14 cellular contexts compared by ENCODE assay signal in genomic region chr5:138349842-138350635, GRCh38. TPM values are rescaled to one million over a fixed set of nuclear protein-coding genes. Genes with fewer than 3 reads are reported as not detected.
DNase-seq lines count a peak whose midpoint lies in the region; ATAC-seq and TF ChIP-seq lines count a peak whose summit lies in the region.
"Had no signal": no experiment of that assay in that cellular context is flagged by ENCODE, and none has a peak within 500 bp of the region (broad histone marks: within the 10 kb centered on the region; RNA-seq: fewer than 3 reads in every experiment).

No MANE protein-coding gene starts in this region.

- POLR2A ChIA-PET in CD4-positive, alpha-beta memory T cell (lab: Charles Lee; ENCODE audit: partially characterized antibody): interaction anchor here (8.0 kb wide), 1 partner anchor 10 kb away, joined by 261 read pairs; the partner anchor contains the start of gene FAM53C

- H3K9me3 ChIP-seq in CD4-positive, alpha-beta memory T cell (ENCODE audit: control insufficient read depth in 1 of 2, low read length in 2 of 2): peaks cover 0 to 7% of the 10 kb centered on the region in 2 donors
- H3K9me3 ChIP-seq: colonic mucosa, pancreas had no signal

- H3K36me3 Mint-ChIP-seq in CD4-positive, alpha-beta memory T cell: peaks cover 19 to 44% of the 10 kb centered on the region in 2 donors
- peaks cover 39% of the 10 kb centered on the region for H3K36me3 Mint-ChIP-seq in endothelial cell (ENCODE audit: low read depth, unreplicated experiment)
- H3K36me3 Mint-ChIP-seq in neural crest cell (ENCODE audit: low read depth): peaks cover 33% of the 10 kb centered on the region

- TF ChIP-seq CTCF in endothelial cell (IDR thresholded peaks at IDR 0.05; ENCODE audit: unreplicated experiment): no peak
- no peak for TF ChIP-seq CTCF in neural crest cell (conservative IDR thresholded peaks at IDR 0.05)

- peaks cover 20 to 34% (median 28%) of the 10 kb centered on the region in 4 donors for H3K4me1 Mint-ChIP-seq in CD4-positive, alpha-beta memory T cell
- H3K4me1 Mint-ChIP-seq in endothelial cell (ENCODE audit: unreplicated experiment): peaks cover 17% of the 10 kb centered on the region
- H3K4me1 Mint-ChIP-seq in neural crest cell: peaks cover 16% of the 10 kb centered on the region

- H3K4me3 Mint-ChIP-seq in CD4-positive, alpha-beta memory T cell: peak overlapping the region in 2 of 8 donors; percentile 37 to 63
- H3K4me3 Mint-ChIP-seq in endothelial cell (ENCODE audit: unreplicated experiment) (peak overlapping the region; percentile 60), neural crest cell (peak overlapping the region; percentile 88)
- H3K4me3 Mint-ChIP-seq: stimulated activated memory B cell treated with anti-CD40 and anti-IgM and Interleukin-4, amounts not matched to agents 10 μg/mL and 1 μg/mL and 100 μg/mL, for 72 hours had no signal

- intact Hi-C loops in CD4-positive, alpha-beta memory T cell (cut with micrococcal nuclease): loop anchor here (1.0 to 10.0 kb wide), 3 partner anchors 11 to 318 kb away; partner anchors contain the start of gene FAM13B

- no peak for DNase-seq in CD4-positive, alpha-beta memory T cell
- DNase-seq in M059J (ENCODE audit: low read depth): peak; percentile 13
- no peak for DNase-seq in endothelial cell (ENCODE audit: low spot score)
- no peak for DNase-seq in neural crest cell (ENCODE audit: low read depth, low spot score)
- DNase-seq: colonic mucosa, NCI-H1105, NCI-H526 treated with DMSO at 0.1 percent for 48 hours, pancreas, WERI-Rb-1 had no signal

- CTCF ChIA-PET in CD4-positive, alpha-beta memory T cell (lab: Charles Lee; ENCODE audit: partially characterized antibody): interaction anchor here (1.3 to 9.2 kb wide), 2 partner anchors 12 to 165 kb away, joined by 3 to 314 read pairs; partner anchors contain the start of genes CDC25C and FAM53C

- no peak overlapping the region for H3K27ac ChIP-seq in CD4-positive, alpha-beta memory T cell (ENCODE audit: low read depth, low read length)
- H3K27ac ChIP-seq: colonic mucosa, pancreas, WERI-Rb-1 had no signal

- no peak for ATAC-seq in HG03442 (IDR thresholded peaks at IDR 0.05; ENCODE audit: unreplicated experiment)
- ATAC-seq in GM19397 (IDR thresholded peaks at IDR 0.05; ENCODE audit: unreplicated experiment): no peak
- no peak for ATAC-seq in HG03354 (IDR thresholded peaks at IDR 0.05; ENCODE audit: poor library complexity, severe bottlenecking, unreplicated experiment)
- ATAC-seq in GM18519 (IDR thresholded peaks at IDR 0.05; ENCODE audit: low FRiP score, unreplicated experiment): no peak
- ATAC-seq: pancreas; stimulated activated memory B cell treated with anti-CD40 and anti-IgM and Interleukin-4, amounts not matched to agents 10 μg/mL and 1 μg/mL and 100 μg/mL, for 72 hours had no signal

- peaks cover 19% of the 10 kb centered on the region for H3K4me1 ChIP-seq in CD4-positive, alpha-beta memory T cell (ENCODE audit: insufficient read depth, low read length)
- H3K4me1 ChIP-seq: colonic mucosa had no signal

- peaks cover 0 to 1% of the 10 kb centered on the region in 2 donors for H3K27me3 Mint-ChIP-seq in CD4-positive, alpha-beta memory T cell
- H3K27me3 Mint-ChIP-seq in endothelial cell (ENCODE audit: unreplicated experiment): peaks cover 19% of the 10 kb centered on the region
- no peaks in the 10 kb centered on the region for H3K27me3 Mint-ChIP-seq in neural crest cell (ENCODE audit: low read depth)
- H3K27me3 Mint-ChIP-seq: stimulated activated memory B cell treated with anti-CD40 and anti-IgM and Interleukin-4, amounts not matched to agents 10 μg/mL and 1 μg/mL and 100 μg/mL, for 72 hours had no signal

- H3K27me3 ChIP-seq in CD4-positive, alpha-beta memory T cell (ENCODE audit: insufficient read depth, low read length): no peaks in the 10 kb centered on the region
- H3K27me3 ChIP-seq: colonic mucosa, pancreas had no signal

- no peak overlapping the region for H3K4me3 ChIP-seq in CD4-positive, alpha-beta memory T cell (ENCODE audit: low read length in 2 of 2)
- H3K4me3 ChIP-seq: colonic mucosa, pancreas had no signal

- H3K27ac Mint-ChIP-seq in CD4-positive, alpha-beta memory T cell: peak overlapping the region in 4 of 7 donors; percentile 7 to 94 (median 27)
- no peak overlapping the region for H3K27ac Mint-ChIP-seq in endothelial cell (ENCODE audit: unreplicated experiment)
- H3K27ac Mint-ChIP-seq in neural crest cell (ENCODE audit: unreplicated experiment): no peak overlapping the region
- H3K27ac Mint-ChIP-seq: stimulated activated memory B cell treated with anti-CD40 and anti-IgM and Interleukin-4, amounts not matched to agents 10 μg/mL and 1 μg/mL and 100 μg/mL, for 72 hours had no signal

- peaks cover 0 to 7% (median 0%) of the 10 kb centered on the region in 8 donors for H3K9me3 Mint-ChIP-seq in CD4-positive, alpha-beta memory T cell
- H3K9me3 Mint-ChIP-seq in endothelial cell (ENCODE audit: unreplicated experiment) (no peaks in the 10 kb centered on the region), neural crest cell (peaks cover 15% of the 10 kb centered on the region)

- peaks cover 13% of the 10 kb centered on the region for H3K36me3 ChIP-seq in CD4-positive, alpha-beta memory T cell (ENCODE audit: insufficient read depth, low read length)

RNA-seq across cellular contexts. Expression of gene KDM3B, which starts 2.4 kb away (rescaled TPM):
- total RNA-seq in CD4-positive, alpha-beta memory T cell: 10 to 100 TPM; 84.7 to 85.6 TPM
- 10 to 100 TPM in 1 of 2 donors, 1 to 10 TPM in 1; 4.1 to 16.7 TPM for polyA plus RNA-seq in CD4-positive, alpha-beta memory T cell
- 29.8 and 41.5 TPM in 2 replicates for total RNA-seq in M059J (2014; rRNA removed; shearing (Covaris generic))
- total RNA-seq in endothelial cell (ENCODE audit: unreplicated experiment): 101 TPM
- 100 and 104 TPM in 2 replicates for total RNA-seq in neural crest cell

RNA-seq across cellular contexts. Expression of gene FAM53C, which starts 12.0 kb away (rescaled TPM):
- 10 to 100 TPM; 19.3 to 20.4 TPM for total RNA-seq in CD4-positive, alpha-beta memory T cell
- polyA plus RNA-seq in CD4-positive, alpha-beta memory T cell: 10 to 100 TPM; 17.2 to 18.9 TPM
- total RNA-seq in M059J (2014; rRNA removed; shearing (Covaris generic)): 27.4 and 27.7 TPM in 2 replicates
- total RNA-seq in endothelial cell (ENCODE audit: unreplicated experiment) (49.5 TPM), neural crest cell (64.9 and 66.8 TPM in 2 replicates)

RNA-seq across cellular contexts. Expression of gene CDC25C, which starts 18.4 kb away (rescaled TPM):
- not detected for total RNA-seq in CD4-positive, alpha-beta memory T cell
- polyA plus RNA-seq in CD4-positive, alpha-beta memory T cell: not detected
- 20.5 and 28.4 TPM in 2 replicates for total RNA-seq in M059J (2014; rRNA removed; shearing (Covaris generic))
- total RNA-seq in endothelial cell (ENCODE audit: unreplicated experiment) (3.8 TPM), neural crest cell (22.5 and 22.7 TPM in 2 replicates)

Comparison
In these comparisons a context has a peak if more than half of its experiments do, and no peak if none do; other contexts are left out.
1. H3K27ac Mint-ChIP-seq: peak in CD4-positive, alpha-beta memory T cell (4 of 7); none in endothelial cell (single experiment) and neural crest cell (single experiment).